ENCODE assay signal across 9 cellular contexts in genomic region chr7:68873616-68874015, GRCh38.
"Had no signal": no experiment of that assay in that cellular context is flagged by ENCODE, and none has a peak within 500 bp of the region (broad histone marks: within the 10 kb centered on the region; RNA-seq: fewer than 3 reads in every experiment).

No MANE protein-coding gene starts in this region.

- H3K9me3 ChIP-seq: HAP-1 had no signal

- H3K4me1 ChIP-seq: HAP-1 had no signal

- H3K27ac Mint-ChIP-seq: HFFc6 had no signal

- H3K4me3 ChIP-seq: GM23248, HAP-1, K562 had no signal

- H3K27ac ChIP-seq: GM23248, HL-60 had no signal

- ATAC-seq: HCT116, K562 had no signal

- DNase-seq: GM23248, GOT3, H7, HFFc6, IMR-90 had no signal

- H3K4me3 Mint-ChIP-seq: HFFc6 had no signal
